ENCODE assay signal across 12 cellular contexts in the genomic region with DNA sequence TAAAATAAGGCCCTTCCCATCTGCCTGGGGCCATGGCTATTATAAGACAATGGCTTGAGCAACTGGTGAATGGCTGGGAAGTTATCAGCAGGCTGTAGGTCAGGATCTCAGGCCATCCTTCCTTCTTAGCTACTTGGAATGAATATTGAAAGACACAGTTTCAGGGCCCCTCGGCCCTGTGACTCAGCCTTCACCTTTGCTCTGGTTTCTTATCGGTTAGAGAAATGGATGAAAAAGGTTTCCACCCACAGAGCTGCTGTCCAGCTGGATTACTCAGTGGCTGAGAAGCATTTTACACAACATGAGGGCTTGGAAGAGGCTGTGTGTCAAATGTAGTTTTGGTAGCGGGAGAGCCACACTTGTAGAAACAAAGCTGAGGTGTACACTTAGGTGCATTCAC. TPM values are rescaled to one million over a fixed set of nuclear protein-coding genes. Genes with fewer than 3 reads are reported as not detected.
A peak's percentile ranks its signal among the peaks of the same experiment; 100 is the strongest.
DNase-seq lines count a peak whose midpoint lies in the region; ATAC-seq, FAIRE-seq and TF ChIP-seq lines count a peak whose summit lies in the region.
"Had no signal": no experiment of that assay in that cellular context is flagged by ENCODE, and none has a peak within 500 bp of the region (broad histone marks: within the 10 kb centered on the region; RNA-seq: fewer than 3 reads in every experiment).

No MANE protein-coding gene starts in this region.

- H3K9me3 ChIP-seq in astrocyte (ENCODE audit: insufficient read depth, low read depth, low read length) (no peaks in the 10 kb centered on the region), liver (ENCODE audit: control insufficient read depth in 4 of 4, low read length in 3 of 4) (no peaks in the 10 kb centered on the region), HAP-1 (no peaks in the 10 kb centered on the region)

- whole genome bisulfite sequencing in liver, result 25% methylated on average over 3 of the region's 3 CpGs

- no peak overlapping the region for H2AFZ ChIP-seq in astrocyte (ENCODE audit: low read depth, low read length)

- H3K27ac Mint-ChIP-seq in HFFc6 (peak overlapping the region; percentile 3), astrocyte (ENCODE audit: unreplicated experiment) (no peak overlapping the region), osteocyte (ENCODE audit: unreplicated experiment) (no peak overlapping the region)

- H3K27me3 ChIP-seq in astrocyte (ENCODE audit: insufficient read depth, low read length) (no peaks in the 10 kb centered on the region), liver (ENCODE audit: control insufficient read depth in 4 of 4, insufficient read depth in 4 of 4, low read length in 3 of 4) (no peaks in the 10 kb centered on the region), HAP-1 (ENCODE audit: low read depth) (no peaks in the 10 kb centered on the region)

- H3K9me3 Mint-ChIP-seq in HFFc6 (no peaks in the 10 kb centered on the region), astrocyte (ENCODE audit: unreplicated experiment) (peaks cover 3% of the 10 kb centered on the region), osteocyte (ENCODE audit: unreplicated experiment) (no peaks in the 10 kb centered on the region)

- peaks cover 84% of the 10 kb centered on the region for H3K4me1 Mint-ChIP-seq in HFFc6 (ENCODE audit: low read depth)
- H3K4me1 Mint-ChIP-seq in astrocyte (ENCODE audit: low read depth, unreplicated experiment), result peaks cover 16% of the 10 kb centered on the region
- H3K4me1 Mint-ChIP-seq in osteocyte (ENCODE audit: unreplicated experiment), result no peaks in the 10 kb centered on the region

- H3K9ac ChIP-seq in astrocyte (ENCODE audit: low read length) (no peak overlapping the region), liver (ENCODE audit: low read depth in 1 of 2, low read length in 2 of 2) (no peak overlapping the region)

- no peak for FAIRE-seq in astrocyte (lab: Jason Lieb, UNC)

- peak overlapping the region; percentile 53 for H3K4me2 ChIP-seq in astrocyte (ENCODE audit: low read length)

- no peaks in the 10 kb centered on the region for H3K79me2 ChIP-seq in astrocyte (ENCODE audit: insufficient read depth, low read length)

- H3K36me3 Mint-ChIP-seq in HFFc6 (ENCODE audit: low read depth) (no peaks in the 10 kb centered on the region), astrocyte (ENCODE audit: low read depth, unreplicated experiment) (no peaks in the 10 kb centered on the region), osteocyte (ENCODE audit: unreplicated experiment) (no peaks in the 10 kb centered on the region)

- TF ChIP-seq RAD21 in liver (IDR thresholded peaks at IDR 0.05), result peak; percentile 28

- in situ Hi-C loops in HAP-1 (cut with MboI; ENCODE audit: low sequenced_read_pairs), result no loop called here

- H3K27ac ChIP-seq in astrocyte (ENCODE audit: low read depth, low read length) (no peak overlapping the region), liver (ENCODE audit: low read depth in 1 of 2, low read length in 2 of 2) (peak overlapping the region; percentile 26 to 71)
- H3K27ac ChIP-seq: HL-60 had no signal

- H3K4me3 ChIP-seq in astrocyte (ENCODE audit: insufficient read depth, low read depth, low read length) (no peak overlapping the region), liver (ENCODE audit: low read depth in 1 of 3, low read length in 3 of 3) (no peak overlapping the region), HAP-1 (no peak overlapping the region)

- DNase-seq in AG08396 (ENCODE audit: low spot score) (peak; percentile 58), HFFc6 (peak; percentile 74), astrocyte (ENCODE audit: low read depth) (peak; percentile 65), NCI-H146 (lab: John Stamatoyannopoulos, UW) (no peak), osteocyte (ENCODE audit: extremely low spot score, unreplicated experiment) (no peak), HAP-1 (ENCODE audit: low spot score in 2 of 2) (no peak)
- DNase-seq: DMS 273 treated with DMSO at 0.1 percent for 48 hours, NCI-H774 had no signal

- H3K36me3 ChIP-seq in astrocyte (ENCODE audit: insufficient read depth, low read length) (no peaks in the 10 kb centered on the region), liver (ENCODE audit: control insufficient read depth in 4 of 4, insufficient read depth in 3 of 4, low read depth in 1 of 4, low read length in 3 of 4) (peaks cover 0 to 5% (median 3%) of the 10 kb centered on the region in 4 donors), HAP-1 (replicated peaks) (no peaks in the 10 kb centered on the region)

- no peaks in the 10 kb centered on the region for H4K20me1 ChIP-seq in astrocyte (ENCODE audit: insufficient read depth, low read length)

- H3K27me3 Mint-ChIP-seq in HFFc6 (ENCODE audit: insufficient read depth) (peaks cover 2% of the 10 kb centered on the region), astrocyte (ENCODE audit: low read depth, unreplicated experiment) (peaks cover 2% of the 10 kb centered on the region), osteocyte (ENCODE audit: unreplicated experiment) (peaks cover 22% of the 10 kb centered on the region)

- TF ChIP-seq CTCF in HFFc6 (IDR thresholded peaks at IDR 0.05) (no peak), astrocyte (IDR thresholded peaks at IDR 0.05; ENCODE audit: insufficient read depth, low read depth, low read length) (no peak), liver (IDR thresholded peaks at IDR 0.05; ENCODE audit: low read depth, low read length, missing input control) (no peak), osteocyte (IDR thresholded peaks at IDR 0.05) (no peak)

- H3K4me3 Mint-ChIP-seq in HFFc6, result peak overlapping the region; percentile 51
- no peak overlapping the region for H3K4me3 Mint-ChIP-seq in astrocyte (ENCODE audit: unreplicated experiment)
- H3K4me3 Mint-ChIP-seq in osteocyte (ENCODE audit: unreplicated experiment), result no peak overlapping the region

- H3K4me1 ChIP-seq in astrocyte (ENCODE audit: insufficient read depth, low read length), result peaks cover 13% of the 10 kb centered on the region
- peaks cover 20 to 60% (median 41%) of the 10 kb centered on the region in 4 donors for H3K4me1 ChIP-seq in liver (ENCODE audit: control insufficient read depth in 4 of 4, insufficient read depth in 4 of 4, low read length in 3 of 4)
- H3K4me1 ChIP-seq in HAP-1, result no peaks in the 10 kb centered on the region

- ATAC-seq in GM18870 (IDR thresholded peaks at IDR 0.05; ENCODE audit: unreplicated experiment), result no peak

TF ChIP-seq in liver, 16 proteins besides CTCF, POLR2A, EP300 and RAD21 (continues in another document):
- TF ChIP-seq, protein P1, sequence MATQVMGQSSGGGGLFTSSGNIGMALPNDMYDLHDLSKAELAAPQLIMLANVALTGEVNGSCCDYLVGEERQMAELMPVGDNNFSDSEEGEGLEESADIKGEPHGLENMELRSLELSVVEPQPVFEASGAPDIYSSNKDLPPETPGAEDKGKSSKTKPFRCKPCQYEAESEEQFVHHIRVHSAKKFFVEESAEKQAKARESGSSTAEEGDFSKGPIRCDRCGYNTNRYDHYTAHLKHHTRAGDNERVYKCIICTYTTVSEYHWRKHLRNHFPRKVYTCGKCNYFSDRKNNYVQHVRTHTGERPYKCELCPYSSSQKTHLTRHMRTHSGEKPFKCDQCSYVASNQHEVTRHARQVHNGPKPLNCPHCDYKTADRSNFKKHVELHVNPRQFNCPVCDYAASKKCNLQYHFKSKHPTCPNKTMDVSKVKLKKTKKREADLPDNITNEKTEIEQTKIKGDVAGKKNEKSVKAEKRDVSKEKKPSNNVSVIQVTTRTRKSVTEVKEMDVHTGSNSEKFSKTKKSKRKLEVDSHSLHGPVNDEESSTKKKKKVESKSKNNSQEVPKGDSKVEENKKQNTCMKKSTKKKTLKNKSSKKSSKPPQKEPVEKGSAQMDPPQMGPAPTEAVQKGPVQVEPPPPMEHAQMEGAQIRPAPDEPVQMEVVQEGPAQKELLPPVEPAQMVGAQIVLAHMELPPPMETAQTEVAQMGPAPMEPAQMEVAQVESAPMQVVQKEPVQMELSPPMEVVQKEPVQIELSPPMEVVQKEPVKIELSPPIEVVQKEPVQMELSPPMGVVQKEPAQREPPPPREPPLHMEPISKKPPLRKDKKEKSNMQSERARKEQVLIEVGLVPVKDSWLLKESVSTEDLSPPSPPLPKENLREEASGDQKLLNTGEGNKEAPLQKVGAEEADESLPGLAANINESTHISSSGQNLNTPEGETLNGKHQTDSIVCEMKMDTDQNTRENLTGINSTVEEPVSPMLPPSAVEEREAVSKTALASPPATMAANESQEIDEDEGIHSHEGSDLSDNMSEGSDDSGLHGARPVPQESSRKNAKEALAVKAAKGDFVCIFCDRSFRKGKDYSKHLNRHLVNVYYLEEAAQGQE (IDR thresholded peaks at IDR 0.05), result peak; percentile 94
- no peak for TF ChIP-seq FOXA1 (IDR thresholded peaks at IDR 0.05)
- TF ChIP-seq, protein P2, sequence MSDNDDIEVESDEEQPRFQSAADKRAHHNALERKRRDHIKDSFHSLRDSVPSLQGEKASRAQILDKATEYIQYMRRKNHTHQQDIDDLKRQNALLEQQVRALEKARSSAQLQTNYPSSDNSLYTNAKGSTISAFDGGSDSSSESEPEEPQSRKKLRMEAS (IDR thresholded peaks at IDR 0.05), result peak; percentile 26
- peak; percentile 63 for TF ChIP-seq SP1 (IDR thresholded peaks at IDR 0.05)
- TF ChIP-seq HNF4A (conservative IDR thresholded peaks at IDR 0.05), result peak; percentile 49 to 65
- TF ChIP-seq RXRA (IDR thresholded peaks at IDR 0.05), result peak; percentile 83 to 89
- TF ChIP-seq, protein P3, sequence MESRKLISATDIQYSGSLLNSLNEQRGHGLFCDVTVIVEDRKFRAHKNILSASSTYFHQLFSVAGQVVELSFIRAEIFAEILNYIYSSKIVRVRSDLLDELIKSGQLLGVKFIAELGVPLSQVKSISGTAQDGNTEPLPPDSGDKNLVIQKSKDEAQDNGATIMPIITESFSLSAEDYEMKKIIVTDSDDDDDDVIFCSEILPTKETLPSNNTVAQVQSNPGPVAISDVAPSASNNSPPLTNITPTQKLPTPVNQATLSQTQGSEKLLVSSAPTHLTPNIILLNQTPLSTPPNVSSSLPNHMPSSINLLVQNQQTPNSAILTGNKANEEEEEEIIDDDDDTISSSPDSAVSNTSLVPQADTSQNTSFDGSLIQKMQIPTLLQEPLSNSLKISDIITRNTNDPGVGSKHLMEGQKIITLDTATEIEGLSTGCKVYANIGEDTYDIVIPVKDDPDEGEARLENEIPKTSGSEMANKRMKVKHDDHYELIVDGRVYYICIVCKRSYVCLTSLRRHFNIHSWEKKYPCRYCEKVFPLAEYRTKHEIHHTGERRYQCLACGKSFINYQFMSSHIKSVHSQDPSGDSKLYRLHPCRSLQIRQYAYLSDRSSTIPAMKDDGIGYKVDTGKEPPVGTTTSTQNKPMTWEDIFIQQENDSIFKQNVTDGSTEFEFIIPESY (IDR thresholded peaks at IDR 0.05), result no peak
- TF ChIP-seq TAF1 (conservative IDR thresholded peaks at IDR 0.05), result no peak
- peak; percentile 67 for TF ChIP-seq YY1 (IDR thresholded peaks at IDR 0.05)
- peak; percentile 87 for TF ChIP-seq NR2F2 (IDR thresholded peaks at IDR 0.05)
- peak; percentile 13 for TF ChIP-seq HNF4G (IDR thresholded peaks at IDR 0.05)
- peak; percentile 88 to 94 for TF ChIP-seq JUND (IDR thresholded peaks at IDR 0.05)
- no peak for TF ChIP-seq FOXA2 (IDR thresholded peaks at IDR 0.05)

RNA-seq across cellular contexts. Expression of a gene that starts 9.4 kb away (rescaled TPM):
- total RNA-seq in HFFc6 (2021; fragmentation: NEBNext Ultra II Directional; extraction: Animal tissue kit (Norgen Biotek cat#: 25700)), result 1 to 10 TPM in 4 of 6 experiments, under 1 TPM in 2; 0.59 to 5.5 (median 4.9) TPM
- total RNA-seq in astrocyte (0.68 and 0.79 TPM in 2 replicates), liver (100 to 1,000 TPM in 1 of 2 donors, 10 to 100 TPM in 1; 15.0 to 201 TPM), osteocyte (0.46 and 0.57 TPM in 2 replicates)
- polyA plus RNA-seq in liver, result 10 to 100 TPM; 32.0 to 55.0 TPM
- polyA plus RNA-seq: neural cell had no signal

Comparison
In these comparisons a context has a peak if more than half of its experiments do, and no peak if none do; other contexts are left out.
1. DNase-seq: peak in AG08396 (single experiment), HFFc6 (single experiment) and astrocyte (single experiment); none in NCI-H146 (single experiment), osteocyte (single experiment) and HAP-1 (0 of 2).